ENCODE assay signal across 30 cellular contexts in genomic region chr2:71551631-71551915, GRCh38.
"Had no signal": no experiment of that assay in that cellular context is flagged by ENCODE, and none has a peak within 500 bp of the region (broad histone marks: within the 10 kb centered on the region; RNA-seq: fewer than 3 reads in every experiment).

No MANE protein-coding gene starts in this region.

- H3K27ac ChIP-seq: colonic mucosa, neutrophil, suprapubic skin, tibial artery had no signal

- H3K36me3 Mint-ChIP-seq: activated naive CD8-positive, alpha-beta T cell; stimulated activated memory B cell treated with anti-CD40 and anti-IgM and Interleukin-4, amounts not matched to agents 10 μg/mL and 1 μg/mL and 100 μg/mL, for 72 hours; WTC11 had no signal

- H3K9me3 ChIP-seq: colonic mucosa, neutrophil, SK-N-SH, suprapubic skin, tibial artery had no signal

- H3K9me3 Mint-ChIP-seq: activated CD4-positive, alpha-beta memory T cell treated with anti-CD3 and anti-CD28 coated beads, Interleukin-2, amount 10 ng/mL, durations not matched to agents 7 days and 5 days; activated CD4-positive, alpha-beta T cell treated with anti-CD3 and anti-CD28 coated beads, Interleukin-2, amount 10 ng/mL, durations not matched to agents 7 days and 5 days; activated T-cell treated with anti-CD3 and anti-CD28 coated beads, Interleukin-2, amount 50 U/mL, for 24 hours; nephron; stimulated activated memory B cell treated with anti-CD40 and anti-IgM and Interleukin-4, amounts not matched to agents 10 μg/mL and 1 μg/mL and 100 μg/mL, for 72 hours had no signal

- H3K4me3 Mint-ChIP-seq: activated CD4-positive, alpha-beta memory T cell treated with anti-CD3 and anti-CD28 coated beads, Interleukin-2, amount 10 ng/mL, durations not matched to agents 7 days and 5 days; activated CD4-positive, alpha-beta T cell treated with anti-CD3 and anti-CD28 coated beads, Interleukin-2, amount 10 ng/mL, durations not matched to agents 7 days and 5 days; activated naive CD8-positive, alpha-beta T cell; activated T-cell treated with anti-CD3 and anti-CD28 coated beads, Interleukin-2, amount 50 U/mL, for 24 hours; nephron; stimulated activated memory B cell treated with anti-CD40 and anti-IgM and Interleukin-4, amounts not matched to agents 10 μg/mL and 1 μg/mL and 100 μg/mL, for 72 hours; WTC11 had no signal

- H3K4me1 Mint-ChIP-seq: activated CD4-positive, alpha-beta memory T cell treated with anti-CD3 and anti-CD28 coated beads, Interleukin-2, amount 10 ng/mL, durations not matched to agents 7 days and 5 days; activated CD4-positive, alpha-beta T cell treated with anti-CD3 and anti-CD28 coated beads, Interleukin-2, amount 10 ng/mL, durations not matched to agents 7 days and 5 days; nephron; stimulated activated memory B cell treated with anti-CD40 and anti-IgM and Interleukin-4, amounts not matched to agents 10 μg/mL and 1 μg/mL and 100 μg/mL, for 72 hours; WTC11 had no signal

- H3K4me1 ChIP-seq: colonic mucosa, suprapubic skin, tibial artery had no signal

- H3K9ac ChIP-seq: SK-N-SH had no signal

- H3K4me3 ChIP-seq: colonic mucosa, lung, smooth muscle cell, suprapubic skin, tibial artery had no signal

- H3K27me3 ChIP-seq: colonic mucosa, neutrophil, tibial artery had no signal

- FAIRE-seq: bronchial epithelial cell, endometrium, frontal cortex had no signal

- DNase-seq: activated CD4-positive, alpha-beta memory T cell treated with anti-CD3 and anti-CD28 coated beads, Interleukin-2, amount 10 ng/mL, durations not matched to agents 7 days and 5 days; activated CD4-positive, alpha-beta T cell treated with anti-CD3 and anti-CD28 coated beads for 1 hour; activated CD4-positive, alpha-beta T cell treated with anti-CD3 and anti-CD28 coated beads, Interleukin-2, amount 10 ng/mL, durations not matched to agents 7 days and 5 days; activated CD8-positive, alpha-beta memory T cell treated with anti-CD3 and anti-CD28 coated beads, Interleukin-2, amount 50 U/mL, for 48 hours; activated naive CD4-positive, alpha-beta T cell; activated T-cell treated with anti-CD3 and anti-CD28 coated beads, Interleukin-2, amount 50 U/mL, for 24 hours; anterior cingulate cortex; colonic mucosa; effector CD8-positive, alpha-beta T cell; islet precursor cell; left colon; mesendoderm; SK-N-SH; stimulated activated CD4-positive, alpha-beta T cell treated with anti-CD3 and anti-CD28 coated beads, Interleukin-1b, Interleukin-23, amount 100 ng/mL, for 48 hours; stimulated activated CD4-positive, alpha-beta T cell treated with anti-CD3 and anti-CD28 coated beads, Interleukin-4, amount 100 ng/mL, for 4 hours; stimulated activated CD8-positive, alpha-beta memory T cell treated with anti-CD3 and anti-CD28 coated beads, Interleukin-4, amount 100 ng/mL, for 48 hours; T-helper 2 cell had no signal

- H3K27me3 Mint-ChIP-seq: progenitor cell of endocrine pancreas had no signal

- H3K36me3 ChIP-seq: colonic mucosa, suprapubic skin had no signal

- H3K27ac Mint-ChIP-seq: activated CD4-positive, alpha-beta memory T cell treated with anti-CD3 and anti-CD28 coated beads, Interleukin-2, amount 10 ng/mL, durations not matched to agents 7 days and 5 days; activated CD4-positive, alpha-beta T cell treated with anti-CD3 and anti-CD28 coated beads, Interleukin-2, amount 10 ng/mL, durations not matched to agents 7 days and 5 days; activated naive CD8-positive, alpha-beta T cell; activated T-cell treated with anti-CD3 and anti-CD28 coated beads, Interleukin-2, amount 50 U/mL, for 24 hours; nephron; progenitor cell of endocrine pancreas; stimulated activated memory B cell treated with anti-CD40 and anti-IgM and Interleukin-4, amounts not matched to agents 10 μg/mL and 1 μg/mL and 100 μg/mL, for 72 hours; WTC11 had no signal
